8 cellular contexts compared by ENCODE assay signal in the genomic region with DNA sequence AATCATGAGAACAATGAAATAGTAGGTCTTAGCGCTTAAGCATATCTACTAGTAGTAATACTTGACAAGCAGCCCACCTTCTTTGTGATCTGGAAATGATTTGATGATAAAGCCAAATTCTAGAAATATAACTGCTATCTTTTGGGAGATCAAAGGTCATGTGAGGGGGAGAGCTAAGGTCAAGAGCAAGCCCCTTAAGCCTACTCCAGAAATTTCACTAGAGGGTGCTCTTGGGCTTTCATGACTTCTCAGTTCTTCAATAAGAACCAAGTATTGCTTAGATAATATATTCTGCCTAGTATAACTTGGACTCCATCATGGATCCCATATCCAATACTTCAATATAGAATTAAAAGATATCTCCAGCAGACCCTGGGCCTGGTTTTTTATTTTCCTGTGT.
DNase-seq lines count a peak whose midpoint lies in the region; ATAC-seq and TF ChIP-seq lines count a peak whose summit lies in the region.

No MANE protein-coding gene starts in this region.

- WGBS in iPS DF 6.9 (ENCODE audit: insufficient coverage, insufficient read length), result no CpG with 5 or more reads among the region's 1 CpG
- WGBS in suprapubic skin, result 94% methylated on average over 1 of the region's 1 CpG

- H3K27ac ChIP-seq in A673 (ENCODE audit: low read depth, low read length, poor library complexity, severe bottlenecking) (no peak overlapping the region), iPS DF 6.9 (ENCODE audit: low read length) (no peak overlapping the region), suprapubic skin (no peak overlapping the region)

- H3K4me3 Mint-ChIP-seq in activated T-helper 17 cell treated with anti-CD3 and anti-CD28 coated beads, Interleukin-2, amount 50 U/mL, for 72 hours, result no peak overlapping the region

- no peaks in the 10 kb centered on the region for H3K36me3 Mint-ChIP-seq in activated T-helper 17 cell treated with anti-CD3 and anti-CD28 coated beads, Interleukin-2, amount 50 U/mL, for 72 hours (ENCODE audit: low read depth)

- H3K9me3 Mint-ChIP-seq in activated T-helper 17 cell treated with anti-CD3 and anti-CD28 coated beads, Interleukin-2, amount 50 U/mL, for 72 hours, result no peaks in the 10 kb centered on the region

- peak; percentile 61 for DNase-seq in A673 (ENCODE audit: low spot score)
- peak; percentile 21 for DNase-seq in NCI-H2227 (lab: John Stamatoyannopoulos, UW; ENCODE audit: unreplicated experiment)
- DNase-seq in iPS DF 6.9 (ENCODE audit: low read depth, low spot score), result peak; percentile 16
- DNase-seq in suprapubic skin (ENCODE audit: low spot score in 2 of 2), result no peak
- DNase-seq in cerebellum (ENCODE audit: low spot score), result no peak

- BruUV-seq in A673 (replicated peaks; lab: Mats Ljungman, UMichigan), result no TSS peak

- H3K9me3 ChIP-seq in A673 (ENCODE audit: low read depth, low read length, poor library complexity, severe bottlenecking) (no peaks in the 10 kb centered on the region), iPS DF 6.9 (ENCODE audit: control insufficient read depth, insufficient read depth, low read length) (no peaks in the 10 kb centered on the region), suprapubic skin (no peaks in the 10 kb centered on the region)

- TF ChIP-seq CTCF in A673 (conservative IDR thresholded peaks at IDR 0.05; ENCODE audit: low read depth, low read length), result peak; percentile 64
- TF ChIP-seq CTCF in GM12872 (IDR thresholded peaks at IDR 0.05; ENCODE audit: insufficient read depth, low read depth, low read length), result peak; percentile 73
- TF ChIP-seq CTCF in suprapubic skin (IDR thresholded peaks at IDR 0.05), result peak; percentile 11 to 42

- ATAC-seq in HG02885 (IDR thresholded peaks at IDR 0.05; ENCODE audit: poor library complexity, unreplicated experiment), result peak; percentile 83
- peak; percentile 59 for ATAC-seq in activated T-helper 17 cell treated with anti-CD3 and anti-CD28 coated beads, Interleukin-2, amount 50 U/mL, for 72 hours (replicated peaks)

- POLR2A ChIA-PET in A673 (lab: Charles Lee; ENCODE audit: low non-redundant PET), result interaction anchor here (0.6 kb wide), 1 partner anchor 241 kb away, joined by 3 read pairs; no protein-coding TSS in a partner anchor

- H3K4me3 ChIP-seq in A673 (ENCODE audit: low read depth, low read length, poor library complexity, severe bottlenecking) (no peak overlapping the region), iPS DF 6.9 (ENCODE audit: low read length) (no peak overlapping the region), suprapubic skin (no peak overlapping the region)

- no peaks in the 10 kb centered on the region for H3K4me1 Mint-ChIP-seq in activated T-helper 17 cell treated with anti-CD3 and anti-CD28 coated beads, Interleukin-2, amount 50 U/mL, for 72 hours

- H3K27ac Mint-ChIP-seq in activated T-helper 17 cell treated with anti-CD3 and anti-CD28 coated beads, Interleukin-2, amount 50 U/mL, for 72 hours, result no peak overlapping the region

- H3K4me1 ChIP-seq in A673 (ENCODE audit: insufficient read depth, low read length, poor library complexity, severe bottlenecking) (no peaks in the 10 kb centered on the region), iPS DF 6.9 (ENCODE audit: control insufficient read depth, insufficient read depth, low read length) (no peaks in the 10 kb centered on the region), suprapubic skin (no peaks in the 10 kb centered on the region)

- TF ChIP-seq POLR2A in suprapubic skin (IDR thresholded peaks at IDR 0.05), result no peak

- no peaks in the 10 kb centered on the region for H3K27me3 Mint-ChIP-seq in activated T-helper 17 cell treated with anti-CD3 and anti-CD28 coated beads, Interleukin-2, amount 50 U/mL, for 72 hours

- H3K27me3 ChIP-seq in A673 (replicated peaks; ENCODE audit: insufficient read depth, low read depth, low read length, poor library complexity), result no peaks in the 10 kb centered on the region
- H3K27me3 ChIP-seq in iPS DF 6.9 (ENCODE audit: control insufficient read depth, insufficient read depth, low read length), result no peaks in the 10 kb centered on the region
- no peaks in the 10 kb centered on the region for H3K27me3 ChIP-seq in suprapubic skin

- intact Hi-C loops in A673 (cut with micrococcal nuclease; ENCODE audit: unreplicated experiment), result loop anchor here (2.0 to 10.0 kb wide), 4 partner anchors 260 to 865 kb away; no protein-coding TSS in a partner anchor

- H3K36me3 ChIP-seq in A673 (ENCODE audit: insufficient read depth, low read length, poor library complexity, severe bottlenecking), result no peaks in the 10 kb centered on the region
- no peaks in the 10 kb centered on the region for H3K36me3 ChIP-seq in iPS DF 6.9 (ENCODE audit: control insufficient read depth, insufficient read depth, low read length)
- H3K36me3 ChIP-seq in suprapubic skin, result no peaks in the 10 kb centered on the region

- no peak for TF ChIP-seq EP300 in suprapubic skin (IDR thresholded peaks at IDR 0.05)

- CTCF ChIA-PET in A673 (lab: Charles Lee), result interaction anchor here (0.6 kb wide), 1 partner anchor 318 kb away, joined by 6 read pairs; no protein-coding TSS in a partner anchor

Comparison
In these comparisons a context has a peak if more than half of its experiments do, and no peak if none do; other contexts are left out.
1. DNase-seq: peak in A673 (single experiment), NCI-H2227 (single experiment) and iPS DF 6.9 (single experiment); none in suprapubic skin (0 of 2) and cerebellum (single experiment).
2. Peak in every context shown above with its lines, with median percentiles within 50 percentile points of each other: CTCF ChIP-seq.